ENCODE assay signal across 13 cellular contexts in the genomic region with DNA sequence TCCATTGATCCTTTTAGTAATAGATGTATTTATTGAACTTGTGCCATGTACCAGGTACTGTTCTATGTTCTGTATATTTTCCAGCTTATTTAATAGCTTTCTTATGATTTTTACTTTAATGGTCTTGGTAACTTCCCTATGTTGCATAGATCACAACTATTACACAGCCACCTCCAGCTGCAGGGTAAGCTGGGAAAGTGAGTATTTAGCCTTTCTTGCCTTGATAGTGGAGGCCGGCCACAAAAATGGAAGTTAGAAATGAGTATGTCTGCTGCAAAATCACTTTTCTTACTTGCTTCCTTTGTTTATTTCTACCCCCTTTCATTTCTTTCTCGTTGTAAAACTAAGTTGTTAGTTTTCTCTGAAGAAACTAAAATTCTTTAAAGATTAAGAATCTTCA. TPM values are rescaled to one million over a fixed set of nuclear protein-coding genes. Genes with fewer than 3 reads are reported as not detected.
DNase-seq lines count a peak whose midpoint lies in the region; ATAC-seq and TF ChIP-seq lines count a peak whose summit lies in the region.
"Had no signal": no experiment of that assay in that cellular context is flagged by ENCODE, and none has a peak within 500 bp of the region (broad histone marks: within the 10 kb centered on the region; RNA-seq: fewer than 3 reads in every experiment).

No MANE protein-coding gene starts in this region.

- peaks cover 35% of the 10 kb centered on the region for H3K36me3 Mint-ChIP-seq in activated naive CD4-positive, alpha-beta T cell treated with anti-CD3 and anti-CD28 coated beads for 36 hours (ENCODE audit: low read depth)
- H3K36me3 Mint-ChIP-seq in activated naive CD4-positive, alpha-beta T cell treated with anti-CD3 and anti-CD28 coated beads, Interleukin-2, amount 50 U/mL, for 72 hours, result peaks cover 19 to 70% of the 10 kb centered on the region in 2 donors
- H3K36me3 Mint-ChIP-seq in activated B cell treated with CpG ODN at 0.5 μM for 24 hours (ENCODE audit: low read depth), result peaks cover 38% of the 10 kb centered on the region
- H3K36me3 Mint-ChIP-seq in stimulated activated effector memory CD8-positive, alpha-beta T cell treated with anti-CD3 and anti-CD28 coated beads, Interleukin-12 subunit alpha, Interleukin-12 subunit beta, amount 100 ng/mL, for 72 hours, result peaks cover 36% of the 10 kb centered on the region

- ATAC-seq in activated naive CD4-positive, alpha-beta T cell treated with anti-CD3 and anti-CD28 coated beads, Interleukin-2, amount 50 U/mL, for 72 hours, result no peak
- ATAC-seq in HG02884 (IDR thresholded peaks at IDR 0.05; ENCODE audit: unreplicated experiment), result peak; percentile 35
- ATAC-seq in activated B cell treated with CpG ODN at 0.5 μM for 24 hours (ENCODE audit: low read depth), result no peak
- no peak for ATAC-seq in stimulated activated effector memory CD8-positive, alpha-beta T cell treated with anti-CD3 and anti-CD28 coated beads, Interleukin-12 subunit alpha, Interleukin-12 subunit beta, amount 100 ng/mL, for 72 hours
- ATAC-seq in HG02970 (IDR thresholded peaks at IDR 0.05; ENCODE audit: low FRiP score, unreplicated experiment), result no peak
- ATAC-seq: T-helper 17 cell had no signal

- intact Hi-C loops in activated naive CD4-positive, alpha-beta T cell treated with anti-CD3 and anti-CD28 coated beads for 36 hours (cut with micrococcal nuclease), result loop anchor here (5.0 to 10.0 kb wide), 5 partner anchors 516 to 1124 kb away; a partner anchor contains a TSS
- intact Hi-C loops in activated B cell treated with CpG ODN at 0.5 μM for 24 hours (cut with micrococcal nuclease), result no loop called here

- no peak overlapping the region for H3K4me3 Mint-ChIP-seq in activated naive CD4-positive, alpha-beta T cell treated with anti-CD3 and anti-CD28 coated beads for 36 hours
- H3K4me3 Mint-ChIP-seq in activated B cell treated with CpG ODN at 0.5 μM for 24 hours, result no peak overlapping the region
- H3K4me3 Mint-ChIP-seq in stimulated activated effector memory CD8-positive, alpha-beta T cell treated with anti-CD3 and anti-CD28 coated beads, Interleukin-12 subunit alpha, Interleukin-12 subunit beta, amount 100 ng/mL, for 72 hours, result peak overlapping the region; percentile 50
- H3K4me3 Mint-ChIP-seq: T-helper 17 cell had no signal

- POLR2A ChIA-PET in activated B cell treated with CpG ODN at 0.5 μM for 24 hours (lab: Charles Lee), result interaction anchor here (1.0 kb wide), 2 partner anchors 57 to 231 kb away, joined by 3 to 4 read pairs; a partner anchor contains a TSS

- no peak overlapping the region for H3K27ac Mint-ChIP-seq in activated naive CD4-positive, alpha-beta T cell treated with anti-CD3 and anti-CD28 coated beads for 36 hours
- peak overlapping the region in 1 of 2 donors; percentile 95 for H3K27ac Mint-ChIP-seq in activated naive CD4-positive, alpha-beta T cell treated with anti-CD3 and anti-CD28 coated beads, Interleukin-2, amount 50 U/mL, for 72 hours
- peak overlapping the region; percentile 88 for H3K27ac Mint-ChIP-seq in activated B cell treated with CpG ODN at 0.5 μM for 24 hours
- H3K27ac Mint-ChIP-seq in stimulated activated effector memory CD8-positive, alpha-beta T cell treated with anti-CD3 and anti-CD28 coated beads, Interleukin-12 subunit alpha, Interleukin-12 subunit beta, amount 100 ng/mL, for 72 hours, result no peak overlapping the region

- TF ChIP-seq CTCF in activated B cell treated with CpG ODN at 0.5 μM for 24 hours (IDR thresholded peaks at IDR 0.05), result no peak

- H3K27me3 Mint-ChIP-seq in activated naive CD4-positive, alpha-beta T cell treated with anti-CD3 and anti-CD28 coated beads for 36 hours (ENCODE audit: low read depth), result no peaks in the 10 kb centered on the region
- H3K27me3 Mint-ChIP-seq in activated B cell treated with CpG ODN at 0.5 μM for 24 hours, result no peaks in the 10 kb centered on the region
- H3K27me3 Mint-ChIP-seq: T-helper 17 cell had no signal

- DNase-seq in activated naive CD4-positive, alpha-beta T cell treated with anti-CD3 and anti-CD28 coated beads for 36 hours, result peak; percentile 32
- DNase-seq in activated naive CD4-positive, alpha-beta T cell treated with anti-CD3 and anti-CD28 coated beads, Interleukin-2, amount 50 U/mL, for 72 hours (ENCODE audit: low spot score in 2 of 2), result no peak
- DNase-seq in activated B cell treated with CpG ODN at 0.5 μM for 24 hours (no peak), RPMI8226 (no peak), glomerular visceral epithelial cell (ENCODE audit: extremely low spot score) (no peak)
- no peak for DNase-seq in stimulated activated effector memory CD8-positive, alpha-beta T cell treated with anti-CD3 and anti-CD28 coated beads, Interleukin-12 subunit alpha, Interleukin-12 subunit beta, amount 100 ng/mL, for 72 hours (ENCODE audit: low spot score in 2 of 2)
- DNase-seq: amygdala; pancreas; stimulated activated CD8-positive, alpha-beta memory T cell treated with anti-CD3 and anti-CD28 coated beads, Interleukin-4, amount 100 ng/mL, for 48 hours; T-helper 17 cell; uterus had no signal

- CTCF ChIA-PET in activated naive CD4-positive, alpha-beta T cell treated with anti-CD3 and anti-CD28 coated beads for 36 hours (lab: Charles Lee), result interaction anchor here (0.9 to 1.2 kb wide), 2 partner anchors 11 to 53 kb away, joined by 3 read pairs; no protein-coding TSS in a partner anchor
- CTCF ChIA-PET in activated B cell treated with CpG ODN at 0.5 μM for 24 hours (lab: Charles Lee), result interaction anchor here (1.3 kb wide), 1 partner anchor 13 kb away, joined by 3 read pairs; no protein-coding TSS in a partner anchor

- H3K4me1 Mint-ChIP-seq in activated naive CD4-positive, alpha-beta T cell treated with anti-CD3 and anti-CD28 coated beads for 36 hours (ENCODE audit: low read depth), result peaks cover 48% of the 10 kb centered on the region
- peaks cover 51% of the 10 kb centered on the region for H3K4me1 Mint-ChIP-seq in activated B cell treated with CpG ODN at 0.5 μM for 24 hours
- H3K4me1 Mint-ChIP-seq in stimulated activated effector memory CD8-positive, alpha-beta T cell treated with anti-CD3 and anti-CD28 coated beads, Interleukin-12 subunit alpha, Interleukin-12 subunit beta, amount 100 ng/mL, for 72 hours, result peaks cover 43% of the 10 kb centered on the region

- H3K9me3 Mint-ChIP-seq in activated naive CD4-positive, alpha-beta T cell treated with anti-CD3 and anti-CD28 coated beads for 36 hours, result peaks cover 14% of the 10 kb centered on the region
- peaks cover 8 to 19% of the 10 kb centered on the region in 2 donors for H3K9me3 Mint-ChIP-seq in activated naive CD4-positive, alpha-beta T cell treated with anti-CD3 and anti-CD28 coated beads, Interleukin-2, amount 50 U/mL, for 72 hours
- H3K9me3 Mint-ChIP-seq in activated B cell treated with CpG ODN at 0.5 μM for 24 hours, result peaks cover 8% of the 10 kb centered on the region
- H3K9me3 Mint-ChIP-seq in stimulated activated effector memory CD8-positive, alpha-beta T cell treated with anti-CD3 and anti-CD28 coated beads, Interleukin-12 subunit alpha, Interleukin-12 subunit beta, amount 100 ng/mL, for 72 hours, result peaks cover 11% of the 10 kb centered on the region

RNA-seq across cellular contexts. Expression of a gene that starts 43.1 kb away (rescaled TPM):
- total RNA-seq in activated naive CD4-positive, alpha-beta T cell treated with anti-CD3 and anti-CD28 coated beads for 36 hours, result not detected
- under 1 TPM in 1 of 2 donors, not detected in 1; 0.19 TPM for total RNA-seq in activated naive CD4-positive, alpha-beta T cell treated with anti-CD3 and anti-CD28 coated beads, Interleukin-2, amount 50 U/mL, for 72 hours
- 0.37 and 1.0 TPM in 2 replicates for total RNA-seq in activated B cell treated with CpG ODN at 0.5 μM for 24 hours

RNA-seq across cellular contexts. Expression of a gene that starts 56.5 kb away (rescaled TPM):
- total RNA-seq in activated naive CD4-positive, alpha-beta T cell treated with anti-CD3 and anti-CD28 coated beads for 36 hours, result 10 to 100 TPM; 26.8 to 29.0 TPM
- total RNA-seq in activated naive CD4-positive, alpha-beta T cell treated with anti-CD3 and anti-CD28 coated beads, Interleukin-2, amount 50 U/mL, for 72 hours, result 10 to 100 TPM; 35.4 to 44.7 TPM
- 29.0 and 34.0 TPM in 2 replicates for total RNA-seq in activated B cell treated with CpG ODN at 0.5 μM for 24 hours

RNA-seq across cellular contexts. Expression of a gene that starts 56.8 kb away (rescaled TPM):
- 10 to 100 TPM; 17.1 to 18.5 TPM for total RNA-seq in activated naive CD4-positive, alpha-beta T cell treated with anti-CD3 and anti-CD28 coated beads for 36 hours
- 10 to 100 TPM; 30.3 to 32.5 TPM for total RNA-seq in activated naive CD4-positive, alpha-beta T cell treated with anti-CD3 and anti-CD28 coated beads, Interleukin-2, amount 50 U/mL, for 72 hours
- total RNA-seq in activated B cell treated with CpG ODN at 0.5 μM for 24 hours, result 39.1 and 49.5 TPM in 2 replicates
